Comparison of ENCODE assay signal across 16 cellular contexts in genomic region chr3:130907966-130908365, GRCh38. TPM values are rescaled to one million over a fixed set of nuclear protein-coding genes. Genes with fewer than 3 reads are reported as not detected.
A peak's percentile ranks its signal among the peaks of the same experiment; 100 is the strongest.
DNase-seq lines count a peak whose midpoint lies in the region; ATAC-seq, FAIRE-seq and TF ChIP-seq lines count a peak whose summit lies in the region.
"Had no signal": no experiment of that assay in that cellular context is flagged by ENCODE, and none has a peak within 500 bp of the region (broad histone marks: within the 10 kb centered on the region; RNA-seq: fewer than 3 reads in every experiment).

No MANE protein-coding gene starts in this region.

- no peak for TF ChIP-seq RAD21 in SK-N-SH (IDR thresholded peaks at IDR 0.05; ENCODE audit: low read length)

- H3K9me3 Mint-ChIP-seq in activated naive CD8-positive, alpha-beta T cell treated with anti-CD3 and anti-CD28 coated beads for 36 hours: peaks cover 2% of the 10 kb centered on the region
- H3K9me3 Mint-ChIP-seq: immature natural killer cell had no signal

- TF ChIP-seq CTCF in KMS-11 (conservative IDR thresholded peaks at IDR 0.05; ENCODE audit: low read depth, low read length): no peak
- TF ChIP-seq CTCF in SK-N-SH (IDR thresholded peaks at IDR 0.05): no peak

- no peak for TF ChIP-seq EP300 in SK-N-SH (IDR thresholded peaks at IDR 0.05; ENCODE audit: borderline replicate concordance in 1 of 2, low read depth in 1 of 2, low read length in 1 of 2)

- POLR2A ChIA-PET in SK-N-SH (lab: Yijun Ruan, JAX): no interaction called here

- H2AFZ ChIP-seq in KMS-11 (ENCODE audit: low read depth) (no peak overlapping the region), SK-N-SH (ENCODE audit: low read depth) (no peak overlapping the region)
- H2AFZ ChIP-seq: GM23248 had no signal

- H3K27ac Mint-ChIP-seq in activated naive CD8-positive, alpha-beta T cell treated with anti-CD3 and anti-CD28 coated beads for 36 hours: peak overlapping the region; percentile 58
- H3K27ac Mint-ChIP-seq: B cell had no signal

- H3K27me3 Mint-ChIP-seq in activated naive CD8-positive, alpha-beta T cell treated with anti-CD3 and anti-CD28 coated beads for 36 hours: no peaks in the 10 kb centered on the region
- H3K27me3 Mint-ChIP-seq: B cell, naive B cell had no signal

- no peaks in the 10 kb centered on the region for H3K36me3 ChIP-seq in KMS-11 (ENCODE audit: insufficient read depth)
- H3K36me3 ChIP-seq in SK-N-SH (replicated peaks in 1 of 2; ENCODE audit: control insufficient read depth in 1 of 2, insufficient read depth in 2 of 2, low read length in 1 of 2): no peaks in the 10 kb centered on the region
- H3K36me3 ChIP-seq: lower lobe of right lung, pancreas had no signal

- H3K4me3 Mint-ChIP-seq in activated naive CD8-positive, alpha-beta T cell treated with anti-CD3 and anti-CD28 coated beads for 36 hours: no peak overlapping the region
- H3K4me3 Mint-ChIP-seq: B cell, immature natural killer cell, naive B cell had no signal

- no peaks in the 10 kb centered on the region for H3K9me2 ChIP-seq in SK-N-SH

- peaks cover 44% of the 10 kb centered on the region for H3K4me1 Mint-ChIP-seq in activated naive CD8-positive, alpha-beta T cell treated with anti-CD3 and anti-CD28 coated beads for 36 hours

- TF ChIP-seq POLR2A in GM12892 (IDR thresholded peaks at IDR 0.05; ENCODE audit: low read depth, low read length): no peak

- peaks cover 13% of the 10 kb centered on the region for H3K36me3 Mint-ChIP-seq in activated naive CD8-positive, alpha-beta T cell treated with anti-CD3 and anti-CD28 coated beads for 36 hours
- H3K36me3 Mint-ChIP-seq: immature natural killer cell, naive B cell had no signal

- no peaks in the 10 kb centered on the region for H3K9me3 ChIP-seq in SK-N-SH
- H3K9me3 ChIP-seq: lower lobe of right lung, pancreas had no signal

- CTCF ChIA-PET in SK-N-SH (lab: Yijun Ruan, JAX): no interaction called here

- ATAC-seq in GM21381 (IDR thresholded peaks at IDR 0.05; ENCODE audit: unreplicated experiment): peak; percentile 39
- ATAC-seq: lower lobe of right lung, pancreas had no signal

- DNase-seq in GM12892 (ENCODE audit: insufficient read length) (no peak), medulla oblongata (ENCODE audit: extremely low spot score) (no peak), SK-N-SH (no peak), NCI-H1436 (lab: John Stamatoyannopoulos, UW) (no peak)
- no peak for DNase-seq in activated naive CD8-positive, alpha-beta T cell treated with anti-CD3 and anti-CD28 coated beads for 36 hours
- DNase-seq: effector CD4-positive, alpha-beta T cell; GM23248; head of caudate nucleus; immature natural killer cell; lower lobe of right lung; naive B cell; NCI-H1930; pancreas had no signal

- H3K4me2 ChIP-seq in KMS-11 (peak overlapping the region; percentile 36), SK-N-SH (no peak overlapping the region)

- H3K79me2 ChIP-seq in KMS-11 (ENCODE audit: insufficient read depth, low read depth): peaks cover 71% of the 10 kb centered on the region
- peaks cover 78% of the 10 kb centered on the region for H3K79me2 ChIP-seq in SK-N-SH (ENCODE audit: insufficient read depth)

- H3K9ac ChIP-seq in KMS-11 (no peak overlapping the region), SK-N-SH (no peak overlapping the region)
- H3K9ac ChIP-seq: GM23248 had no signal

- no peaks in the 10 kb centered on the region for H3K27me3 ChIP-seq in KMS-11 (ENCODE audit: insufficient read depth, low read depth)
- H3K27me3 ChIP-seq in SK-N-SH (ENCODE audit: insufficient read depth): no peaks in the 10 kb centered on the region
- H3K27me3 ChIP-seq: pancreas had no signal

- peak; percentile 33 for FAIRE-seq in GM12892 (lab: Jason Lieb, UNC)
- FAIRE-seq: pancreas had no signal

- H4K20me1 ChIP-seq in KMS-11 (ENCODE audit: insufficient read depth) (peaks cover 67% of the 10 kb centered on the region), SK-N-SH (ENCODE audit: insufficient read depth) (peaks cover 27% of the 10 kb centered on the region)

- H3K4me3 ChIP-seq in KMS-11 (IDR thresholded peaks at IDR 0.05; ENCODE audit: insufficient read depth, low read depth, low read length): no peak overlapping the region
- H3K4me3 ChIP-seq in SK-N-SH (ENCODE audit: low read depth in 2 of 2, low read length in 1 of 2): no peak overlapping the region
- H3K4me3 ChIP-seq: GM23248, lower lobe of right lung, pancreas had no signal

- H3K27ac ChIP-seq in KMS-11: peak overlapping the region; percentile 4; the same call in 1 of the 2 replicates
- H3K27ac ChIP-seq in SK-N-SH (ENCODE audit: low read depth in 2 of 2, low read length in 1 of 2): no peak overlapping the region
- H3K27ac ChIP-seq: GM23248, lower lobe of right lung, pancreas had no signal

- H3K4me1 ChIP-seq in KMS-11 (ENCODE audit: low read depth, poor library complexity, severe bottlenecking) (peaks cover 57% of the 10 kb centered on the region), SK-N-SH (ENCODE audit: control insufficient read depth in 1 of 2, insufficient read depth in 2 of 2, low read depth in 1 of 2, low read length in 1 of 2) (peaks cover 4 to 13% of the 10 kb centered on the region in 2 experiments; a peak in 3 of 4 replicates)

- H3F3A ChIP-seq in SK-N-SH (replicated peaks; ENCODE audit: insufficient read depth): no peaks in the 10 kb centered on the region

TF ChIP-seq in SK-N-SH, 30 proteins besides CTCF, POLR2A, EP300 and RAD21:
- no peak for TF ChIP-seq ELF1 (IDR thresholded peaks at IDR 0.05)
- TF ChIP-seq REST (IDR thresholded peaks at IDR 0.05; ENCODE audit: low read depth, low read length): no peak
- no peak for TF ChIP-seq TEAD4 (IDR thresholded peaks at IDR 0.05; ENCODE audit: borderline replicate concordance, insufficient read depth)
- no peak for TF ChIP-seq IRF3 (IDR thresholded peaks at IDR 0.05; ENCODE audit: low read depth, low read length)

RNA-seq across cellular contexts. Expression of gene ATP2C1, which starts 14.1 kb away (rescaled TPM):
- polyA plus RNA-seq in GM12892 (2012; ENCODE audit: missing spikeins): 64.7 TPM
- total RNA-seq in activated naive CD8-positive, alpha-beta T cell treated with anti-CD3 and anti-CD28 coated beads for 36 hours: 10 to 100 TPM; 48.8 to 53.2 TPM
- 35.6 and 48.1 TPM in 2 replicates for polyA plus RNA-seq in SK-N-SH (2012; rRNA removed)
- polyA plus RNA-seq in SK-N-SH (2012; cell fraction: cytosol; rRNA removed): 52.4 and 57.7 TPM in 2 replicates
- polyA plus RNA-seq in SK-N-SH (2012; cell fraction: nucleus; rRNA removed): 16.6 and 61.3 TPM in 2 replicates
